20 cellular contexts compared by ENCODE assay signal in genomic region chr9:79551586-79551985, GRCh38. TPM values are rescaled to one million over a fixed set of nuclear protein-coding genes. Genes with fewer than 3 reads are reported as not detected.
A peak's percentile ranks its signal among the peaks of the same experiment; 100 is the strongest.
DNase-seq lines count a peak whose midpoint lies in the region; ATAC-seq, FAIRE-seq and TF ChIP-seq lines count a peak whose summit lies in the region.
"Had no signal": no experiment of that assay in that cellular context is flagged by ENCODE, and none has a peak within 500 bp of the region (broad histone marks: within the 10 kb centered on the region; RNA-seq: fewer than 3 reads in every experiment).

No MANE protein-coding gene starts in this region.

- no peak overlapping the region for H3K4me2 ChIP-seq in mammary epithelial cell (ENCODE audit: insufficient read depth, low read depth, low read length)
- H3K4me2 ChIP-seq: A549 had no signal

- peaks cover 4 to 11% of the 10 kb centered on the region in 2 donors for H3K36me3 Mint-ChIP-seq in activated naive CD4-positive, alpha-beta T cell treated with anti-CD3 and anti-CD28 coated beads, Interleukin-2, amount 50 U/mL, for 72 hours

- no peak overlapping the region for H3K9ac ChIP-seq in mammary epithelial cell (ENCODE audit: insufficient read depth, low read length)

- intact Hi-C loops in mammary epithelial cell (cut with micrococcal nuclease), result no loop called here
- intact Hi-C loops in breast epithelium (cut with DNase I; ENCODE audit: low total_unique reads), result no loop called here
- intact Hi-C loops in spleen (cut with DNase I; ENCODE audit: low total_unique reads), result no loop called here

- no peak for ATAC-seq in activated naive CD4-positive, alpha-beta T cell treated with anti-CD3 and anti-CD28 coated beads, Interleukin-2, amount 50 U/mL, for 72 hours
- no peak for ATAC-seq in GM18907 (IDR thresholded peaks at IDR 0.05; ENCODE audit: unreplicated experiment)
- ATAC-seq: A549 had no signal

- dilution Hi-C loops in mammary epithelial cell (cut with HindIII; ENCODE audit: low sequenced_read_pairs), result no loop called here

- no TSS peak for BruUV-seq in mammary epithelial cell (replicated peaks; lab: Mats Ljungman, UMichigan)

- H3K27ac ChIP-seq in mammary epithelial cell (ENCODE audit: insufficient read depth, low read depth, low read length), result no peak overlapping the region
- no peak overlapping the region for H3K27ac ChIP-seq in breast epithelium
- H3K27ac ChIP-seq in spleen, result no peak overlapping the region
- H3K27ac ChIP-seq in coronary artery, result no peak overlapping the region
- H3K27ac ChIP-seq: 22Rv1, A549, C4-2B had no signal

- H2AFZ ChIP-seq in mammary epithelial cell (ENCODE audit: low read depth, low read length), result no peak overlapping the region

- 51% methylated on average over 4 of the region's 4 CpGs for WGBS in mammary epithelial cell (ENCODE audit: low coverage, missing lambda C conversion rate)
- 85 to 97% (median 87%) methylated on average over 4 of the region's 4 CpGs for WGBS in spleen, 5 donors

- in situ Hi-C loops in mammary epithelial cell (cut with MboI; ENCODE audit: low sequenced_read_pairs in 2 of 2), result no loop called here

- DNase-seq in mammary epithelial cell (peak; percentile 43), breast epithelium (ENCODE audit: low spot score in 2 of 2) (no peak), bronchial epithelial cell (ENCODE audit: low read depth) (peak; percentile 54), islet precursor cell (peak; percentile 78), spleen (no peak), coronary artery (ENCODE audit: low spot score) (no peak)
- DNase-seq in activated naive CD4-positive, alpha-beta T cell treated with anti-CD3 and anti-CD28 coated beads, Interleukin-2, amount 50 U/mL, for 72 hours (ENCODE audit: low spot score in 2 of 2), result no peak
- DNase-seq: AML-193; Caco-2; CD4-positive, alpha-beta T cell; H9; IMR-90 had no signal

- H3K4me1 ChIP-seq in mammary epithelial cell (ENCODE audit: insufficient read depth, low read length) (no peaks in the 10 kb centered on the region), breast epithelium (no peaks in the 10 kb centered on the region), spleen (no peaks in the 10 kb centered on the region)
- H3K4me1 ChIP-seq: A549, Caco-2 had no signal

- H4K20me1 ChIP-seq in mammary epithelial cell (ENCODE audit: insufficient read depth, low read length), result no peaks in the 10 kb centered on the region

- H3K27me3 ChIP-seq in mammary epithelial cell (ENCODE audit: insufficient read depth, low read length) (no peaks in the 10 kb centered on the region), breast epithelium (no peaks in the 10 kb centered on the region), bronchial epithelial cell (ENCODE audit: control insufficient read depth, insufficient read depth, low read length) (no peaks in the 10 kb centered on the region), spleen (replicated peaks in 1 of 7) (no peaks in the 10 kb centered on the region)

- no peak overlapping the region for H3K4me3 ChIP-seq in mammary epithelial cell (replicated peaks in 1 of 3; ENCODE audit: insufficient read depth in 1 of 3, low read depth in 2 of 3, low read length in 3 of 3)
- no peak overlapping the region for H3K4me3 ChIP-seq in breast epithelium
- no peak overlapping the region for H3K4me3 ChIP-seq in bronchial epithelial cell (ENCODE audit: low read depth, low read length)
- H3K4me3 ChIP-seq in spleen, result no peak overlapping the region
- no peak overlapping the region for H3K4me3 ChIP-seq in coronary artery
- H3K4me3 ChIP-seq: A549 had no signal

- FAIRE-seq in bronchial epithelial cell (lab: Jason Lieb, UNC), result no peak
- FAIRE-seq: A549, D721Med, GM12892, GM18507, H1 had no signal

- peaks cover 6 to 11% of the 10 kb centered on the region in 2 donors for H3K9me3 Mint-ChIP-seq in activated naive CD4-positive, alpha-beta T cell treated with anti-CD3 and anti-CD28 coated beads, Interleukin-2, amount 50 U/mL, for 72 hours

- TF ChIP-seq CTCF in mammary epithelial cell (conservative IDR thresholded peaks at IDR 0.05 in 1 of 2, IDR thresholded peaks at IDR 0.05 in 1 of 2; ENCODE audit: extremely low read depth in 1 of 2, insufficient read depth in 1 of 2, low read depth in 1 of 2, low read length in 2 of 2) (no peak), breast epithelium (IDR thresholded peaks at IDR 0.05) (no peak), bronchial epithelial cell (IDR thresholded peaks at IDR 0.05; ENCODE audit: insufficient read depth, low read length, severe bottlenecking) (no peak), spleen (IDR thresholded peaks at IDR 0.05 in 8 of 11, conservative IDR thresholded peaks at IDR 0.05 in 3 of 11) (no peak), coronary artery (IDR thresholded peaks at IDR 0.05) (no peak)

- no peaks in the 10 kb centered on the region for H3K36me3 ChIP-seq in mammary epithelial cell (ENCODE audit: insufficient read depth, low read length)
- H3K36me3 ChIP-seq in breast epithelium, result no peaks in the 10 kb centered on the region
- no peaks in the 10 kb centered on the region for H3K36me3 ChIP-seq in bronchial epithelial cell (ENCODE audit: control insufficient read depth, insufficient read depth, low read length)
- H3K36me3 ChIP-seq in spleen, result no peaks in the 10 kb centered on the region

- TF ChIP-seq POLR2A in breast epithelium (IDR thresholded peaks at IDR 0.05) (no peak), spleen (IDR thresholded peaks at IDR 0.05) (no peak)

- no peak overlapping the region for H3K27ac Mint-ChIP-seq in activated naive CD4-positive, alpha-beta T cell treated with anti-CD3 and anti-CD28 coated beads, Interleukin-2, amount 50 U/mL, for 72 hours
- H3K27ac Mint-ChIP-seq: CD4-positive, alpha-beta T cell; H9 had no signal

- CTCF ChIA-PET in mammary epithelial cell (lab: Charles Lee; ENCODE audit: low non-redundant PET), result no interaction called here

- H3K79me2 ChIP-seq in mammary epithelial cell (ENCODE audit: insufficient read depth, low read length), result no peaks in the 10 kb centered on the region

- H3K9me3 ChIP-seq in mammary epithelial cell (replicated peaks; ENCODE audit: insufficient read depth, low read length) (peaks cover 2% of the 10 kb centered on the region), breast epithelium (peaks cover 0 to 5% of the 10 kb centered on the region in 2 donors), spleen (peaks cover 0 to 20% (median 5%) of the 10 kb centered on the region in 8 donors)
- H3K9me3 ChIP-seq: Caco-2 had no signal

RNA-seq across cellular contexts. Expression of gene TLE4, which starts 20.2 kb away (rescaled TPM):
- 10 to 100 TPM; 32.8 to 38.4 TPM for total RNA-seq in mammary epithelial cell
- 26.0 TPM for polyA plus RNA-seq in mammary epithelial cell
- 63.0 TPM for polyA minus RNA-seq in mammary epithelial cell
- 10 to 100 TPM; 25.0 to 47.0 (median 35.1) TPM for total RNA-seq in breast epithelium
- 9.5 and 10.8 TPM in 2 replicates for total RNA-seq in bronchial epithelial cell
- 10 to 100 TPM; 67.3 to 92.8 (median 76.4) TPM for total RNA-seq in spleen
- polyA plus RNA-seq in spleen, result 10 to 100 TPM in 1 of 3 donors, 1 to 10 TPM in 2; 7.8 to 12.4 (median 9.0) TPM
- total RNA-seq in activated naive CD4-positive, alpha-beta T cell treated with anti-CD3 and anti-CD28 coated beads, Interleukin-2, amount 50 U/mL, for 72 hours, result 10 to 100 TPM; 19.5 to 20.9 TPM

Comparison
In these comparisons a context has a peak if more than half of its experiments do, and no peak if none do; other contexts are left out.
1. DNase-seq: peak in mammary epithelial cell (single experiment), bronchial epithelial cell (single experiment) and islet precursor cell (single experiment); none in breast epithelium (0 of 2), spleen (single experiment), coronary artery (single experiment) and activated naive CD4-positive, alpha-beta T cell treated with anti-CD3 and anti-CD28 coated beads, Interleukin-2, amount 50 U/mL, for 72 hours (0 of 2).